ENCODE assay signal across 9 cellular contexts in genomic region chr22:22802346-22802970, GRCh38.
DNase-seq lines count a peak whose midpoint lies in the region; ATAC-seq and TF ChIP-seq lines count a peak whose summit lies in the region.
"Had no signal": no experiment of that assay in that cellular context is flagged by ENCODE, and none has a peak within 500 bp of the region (broad histone marks: within the 10 kb centered on the region; RNA-seq: fewer than 3 reads in every experiment).

No MANE protein-coding gene starts in this region.

- peak; percentile 35 for TF ChIP-seq CTCF in choroid plexus epithelial cell (conservative IDR thresholded peaks at IDR 0.05; ENCODE audit: low read depth, low read length)

- H3K4me3 Mint-ChIP-seq in activated naive CD8-positive, alpha-beta T cell treated with anti-CD3 and anti-CD28 coated beads, Interleukin-2, amount 50 U/mL, for 24 hours: no peak overlapping the region
- H3K4me3 Mint-ChIP-seq in activated naive CD8-positive, alpha-beta T cell treated with anti-CD3 and anti-CD28 coated beads for 36 hours: no peak overlapping the region

- H3K4me3 ChIP-seq in choroid plexus epithelial cell (ENCODE audit: low read depth, low read length): no peak overlapping the region
- H3K4me3 ChIP-seq: SK-N-MC had no signal

- H3K4me1 Mint-ChIP-seq in activated naive CD8-positive, alpha-beta T cell treated with anti-CD3 and anti-CD28 coated beads, Interleukin-2, amount 50 U/mL, for 24 hours: peaks cover 15% of the 10 kb centered on the region
- H3K4me1 Mint-ChIP-seq in activated naive CD8-positive, alpha-beta T cell treated with anti-CD3 and anti-CD28 coated beads for 36 hours: peaks cover 3% of the 10 kb centered on the region

- no peaks in the 10 kb centered on the region for H3K36me3 Mint-ChIP-seq in activated naive CD8-positive, alpha-beta T cell treated with anti-CD3 and anti-CD28 coated beads, Interleukin-2, amount 50 U/mL, for 24 hours (ENCODE audit: low read depth)
- H3K36me3 Mint-ChIP-seq in activated naive CD8-positive, alpha-beta T cell treated with anti-CD3 and anti-CD28 coated beads for 36 hours: no peaks in the 10 kb centered on the region

- H3K9me3 Mint-ChIP-seq in activated naive CD8-positive, alpha-beta T cell treated with anti-CD3 and anti-CD28 coated beads, Interleukin-2, amount 50 U/mL, for 24 hours: no peaks in the 10 kb centered on the region
- no peaks in the 10 kb centered on the region for H3K9me3 Mint-ChIP-seq in activated naive CD8-positive, alpha-beta T cell treated with anti-CD3 and anti-CD28 coated beads for 36 hours

- peak; percentile 31 for DNase-seq in activated naive CD8-positive, alpha-beta T cell treated with anti-CD3 and anti-CD28 coated beads, Interleukin-2, amount 50 U/mL, for 24 hours
- DNase-seq in activated naive CD8-positive, alpha-beta T cell treated with anti-CD3 and anti-CD28 coated beads for 36 hours: no peak
- peak; percentile 53 for DNase-seq in NAMALWA (ENCODE audit: low spot score)
- peak; percentile 3 for DNase-seq in choroid plexus epithelial cell (ENCODE audit: low read depth)
- DNase-seq in stimulated activated CD8-positive, alpha-beta memory T cell treated with anti-CD3 and anti-CD28 coated beads, Interleukin-4, amount 100 ng/mL, for 48 hours: peak; percentile 59
- DNase-seq in HK-2 (ENCODE audit: unreplicated experiment): no peak
- DNase-seq in T1000 (lab: John Stamatoyannopoulos, UW): no peak

- no peak overlapping the region for H3K27ac Mint-ChIP-seq in activated naive CD8-positive, alpha-beta T cell treated with anti-CD3 and anti-CD28 coated beads, Interleukin-2, amount 50 U/mL, for 24 hours
- H3K27ac Mint-ChIP-seq in activated naive CD8-positive, alpha-beta T cell treated with anti-CD3 and anti-CD28 coated beads for 36 hours: no peak overlapping the region

- no peaks in the 10 kb centered on the region for H3K27me3 Mint-ChIP-seq in activated naive CD8-positive, alpha-beta T cell treated with anti-CD3 and anti-CD28 coated beads, Interleukin-2, amount 50 U/mL, for 24 hours
- no peaks in the 10 kb centered on the region for H3K27me3 Mint-ChIP-seq in activated naive CD8-positive, alpha-beta T cell treated with anti-CD3 and anti-CD28 coated beads for 36 hours

- no peak for ATAC-seq in activated naive CD8-positive, alpha-beta T cell treated with anti-CD3 and anti-CD28 coated beads, Interleukin-2, amount 50 U/mL, for 24 hours
- ATAC-seq in GM21390 (IDR thresholded peaks at IDR 0.05; ENCODE audit: unreplicated experiment): no peak

Comparison
In these comparisons a context has a peak if more than half of its experiments do, and no peak if none do; other contexts are left out.
1. DNase-seq: peak in activated naive CD8-positive, alpha-beta T cell treated with anti-CD3 and anti-CD28 coated beads, Interleukin-2, amount 50 U/mL, for 24 hours (single experiment), NAMALWA (single experiment), choroid plexus epithelial cell (single experiment) and stimulated activated CD8-positive, alpha-beta memory T cell treated with anti-CD3 and anti-CD28 coated beads, Interleukin-4, amount 100 ng/mL, for 48 hours (single experiment); none in activated naive CD8-positive, alpha-beta T cell treated with anti-CD3 and anti-CD28 coated beads for 36 hours (single experiment), HK-2 (single experiment) and T1000 (single experiment).